In genomic region chr6:169950558-169950957, GRCh38 we compare ENCODE assay signal across 8 cellular contexts.
A peak's percentile ranks its signal among the peaks of the same experiment; 100 is the strongest.
DNase-seq lines count a peak whose midpoint lies in the region; ATAC-seq and TF ChIP-seq lines count a peak whose summit lies in the region.

No MANE protein-coding gene starts in this region.

- no peaks in the 10 kb centered on the region for H3K27me3 Mint-ChIP-seq in activated naive CD4-positive, alpha-beta T cell treated with anti-CD3 and anti-CD28 coated beads for 36 hours (ENCODE audit: low read depth)
- H3K27me3 Mint-ChIP-seq in effector memory CD8-positive, alpha-beta T cell, result peaks cover 0 to 7% of the 10 kb centered on the region in 2 donors
- H3K27me3 Mint-ChIP-seq in stimulated activated naive CD8-positive, alpha-beta T cell treated with anti-CD3 and anti-CD28 coated beads, Interleukin-15, amount 100 ng/mL, for 72 hours, result no peaks in the 10 kb centered on the region

- no peak overlapping the region for H3K4me3 Mint-ChIP-seq in activated naive CD4-positive, alpha-beta T cell treated with anti-CD3 and anti-CD28 coated beads for 36 hours
- H3K4me3 Mint-ChIP-seq in effector memory CD8-positive, alpha-beta T cell, result no peak overlapping the region
- no peak overlapping the region for H3K4me3 Mint-ChIP-seq in stimulated activated naive CD8-positive, alpha-beta T cell treated with anti-CD3 and anti-CD28 coated beads, Interleukin-15, amount 100 ng/mL, for 72 hours

- no peaks in the 10 kb centered on the region for H3K4me1 Mint-ChIP-seq in activated naive CD4-positive, alpha-beta T cell treated with anti-CD3 and anti-CD28 coated beads for 36 hours (ENCODE audit: low read depth)
- no peaks in the 10 kb centered on the region for H3K4me1 Mint-ChIP-seq in effector memory CD8-positive, alpha-beta T cell (ENCODE audit: low read depth in 2 of 2)
- peaks cover 11% of the 10 kb centered on the region for H3K4me1 Mint-ChIP-seq in stimulated activated naive CD8-positive, alpha-beta T cell treated with anti-CD3 and anti-CD28 coated beads, Interleukin-15, amount 100 ng/mL, for 72 hours

- H3K27ac Mint-ChIP-seq in activated naive CD4-positive, alpha-beta T cell treated with anti-CD3 and anti-CD28 coated beads for 36 hours, result no peak overlapping the region
- no peak overlapping the region for H3K27ac Mint-ChIP-seq in effector memory CD8-positive, alpha-beta T cell
- no peak overlapping the region for H3K27ac Mint-ChIP-seq in stimulated activated naive CD8-positive, alpha-beta T cell treated with anti-CD3 and anti-CD28 coated beads, Interleukin-15, amount 100 ng/mL, for 72 hours

- no peak overlapping the region for H3K4me3 ChIP-seq in ascending aorta

- POLR2A ChIA-PET in HEK293T (lab: Yijun Ruan, JAX), result no interaction called here

- no peaks in the 10 kb centered on the region for H3K4me1 ChIP-seq in ascending aorta

- no peaks in the 10 kb centered on the region for H3K36me3 Mint-ChIP-seq in activated naive CD4-positive, alpha-beta T cell treated with anti-CD3 and anti-CD28 coated beads for 36 hours (ENCODE audit: low read depth)
- no peaks in the 10 kb centered on the region for H3K36me3 Mint-ChIP-seq in effector memory CD8-positive, alpha-beta T cell (ENCODE audit: insufficient read depth)

- peak; percentile 66 for DNase-seq in activated naive CD4-positive, alpha-beta T cell treated with anti-CD3 and anti-CD28 coated beads for 36 hours
- DNase-seq in activated naive CD4-positive, alpha-beta T cell (lab: John Stamatoyannopoulos, UW), result no peak
- DNase-seq in NCI-H524 treated with DMSO at 0.1 percent for 48 hours (lab: John Stamatoyannopoulos, UW) (peak; percentile 27), ascending aorta (ENCODE audit: low spot score in 2 of 2) (no peak), HEK293T (ENCODE audit: extremely low spot score) (no peak)
- DNase-seq in effector memory CD8-positive, alpha-beta T cell, result peak; percentile 20 to 24 (median 24)
- DNase-seq in stimulated activated naive CD8-positive, alpha-beta T cell treated with anti-CD3 and anti-CD28 coated beads, Interleukin-15, amount 100 ng/mL, for 72 hours, result peak; percentile 31 to 38

- intact Hi-C loops in activated naive CD4-positive, alpha-beta T cell treated with anti-CD3 and anti-CD28 coated beads for 36 hours (cut with micrococcal nuclease), result loop anchor here (1.0 to 10.0 kb wide), 6 partner anchors 40 to 580 kb away; no protein-coding TSS in a partner anchor
- intact Hi-C loops in ascending aorta (cut with DNase I), result no loop called here

- H3K27me3 ChIP-seq in ascending aorta, result no peaks in the 10 kb centered on the region

- no peaks in the 10 kb centered on the region for H3K36me3 ChIP-seq in ascending aorta

- no peaks in the 10 kb centered on the region for H3K9me3 Mint-ChIP-seq in activated naive CD4-positive, alpha-beta T cell treated with anti-CD3 and anti-CD28 coated beads for 36 hours
- no peaks in the 10 kb centered on the region for H3K9me3 Mint-ChIP-seq in effector memory CD8-positive, alpha-beta T cell
- H3K9me3 Mint-ChIP-seq in stimulated activated naive CD8-positive, alpha-beta T cell treated with anti-CD3 and anti-CD28 coated beads, Interleukin-15, amount 100 ng/mL, for 72 hours, result no peaks in the 10 kb centered on the region

- TF ChIP-seq CTCF in ascending aorta (IDR thresholded peaks at IDR 0.05), result no peak

- H3K27ac ChIP-seq in ascending aorta, result no peak overlapping the region

- no peaks in the 10 kb centered on the region for H3K9me3 ChIP-seq in ascending aorta

- CTCF ChIA-PET in activated naive CD4-positive, alpha-beta T cell treated with anti-CD3 and anti-CD28 coated beads for 36 hours (lab: Charles Lee), result interaction anchor here (0.7 to 2.8 kb wide), 8 partner anchors 9 to 581 kb away, joined by 3 to 11 read pairs (median 4); no protein-coding TSS in a partner anchor
- CTCF ChIA-PET in HEK293T (lab: Yijun Ruan, JAX), result interaction anchor here (0.7 to 1.3 kb wide), 3 partner anchors 119 to 579 kb away, joined by 3 to 5 read pairs (median 3); no protein-coding TSS in a partner anchor

- no peak for ATAC-seq in effector memory CD8-positive, alpha-beta T cell (replicated peaks)
- peak; percentile 59 for ATAC-seq in stimulated activated naive CD8-positive, alpha-beta T cell treated with anti-CD3 and anti-CD28 coated beads, Interleukin-15, amount 100 ng/mL, for 72 hours
- no peak for ATAC-seq in GM21717 (IDR thresholded peaks at IDR 0.05; ENCODE audit: unreplicated experiment)

TF ChIP-seq in HEK293T, 16 proteins besides CTCF, POLR2A, EP300 and RAD21:
- TF ChIP-seq L3MBTL2 (conservative IDR thresholded peaks at IDR 0.05), result no peak
- TF ChIP-seq SP1 (IDR thresholded peaks at IDR 0.05), result no peak
- no peak for TF ChIP-seq ZNF384 (IDR thresholded peaks at IDR 0.05)
- no peak for TF ChIP-seq TARDBP (IDR thresholded peaks at IDR 0.05)
- TF ChIP-seq FOXK2 (IDR thresholded peaks at IDR 0.05), result no peak
- TF ChIP-seq LEF1 (IDR thresholded peaks at IDR 0.05; ENCODE audit: borderline replicate concordance), result no peak
- no peak for TF ChIP-seq ARNT (IDR thresholded peaks at IDR 0.05)
- no peak for TF ChIP-seq HDGF (IDR thresholded peaks at IDR 0.05; ENCODE audit: borderline replicate concordance)
- TF ChIP-seq NFRKB (IDR thresholded peaks at IDR 0.05), result no peak
- TF ChIP-seq FOXM1 (IDR thresholded peaks at IDR 0.05; ENCODE audit: borderline replicate concordance), result no peak
- TF ChIP-seq SUZ12 (IDR thresholded peaks at IDR 0.05), result no peak
- no peak for TF ChIP-seq BHLHE40 (IDR thresholded peaks at IDR 0.05; ENCODE audit: borderline replicate concordance)
- no peak for TF ChIP-seq ELF4 (IDR thresholded peaks at IDR 0.05)
- TF ChIP-seq CTBP1 (IDR thresholded peaks at IDR 0.05; ENCODE audit: borderline replicate concordance), result no peak
- TF ChIP-seq PKNOX1 (IDR thresholded peaks at IDR 0.05), result no peak
- TF ChIP-seq FOXA1 (IDR thresholded peaks at IDR 0.05), result no peak
TF ChIP-seq in HEK293T: peak in this region for 0.

Comparison
In these comparisons a context has a peak if more than half of its experiments do, and no peak if none do; other contexts are left out.
1. DNase-seq: peak in activated naive CD4-positive, alpha-beta T cell treated with anti-CD3 and anti-CD28 coated beads for 36 hours (single experiment), NCI-H524 treated with DMSO at 0.1 percent for 48 hours (single experiment), effector memory CD8-positive, alpha-beta T cell (3 of 3) and stimulated activated naive CD8-positive, alpha-beta T cell treated with anti-CD3 and anti-CD28 coated beads, Interleukin-15, amount 100 ng/mL, for 72 hours (2 of 2); none in activated naive CD4-positive, alpha-beta T cell (0 of 4), ascending aorta (0 of 2) and HEK293T (single experiment).